Comparison of ENCODE assay signal across 14 cellular contexts in genomic region chr22:32850591-32851517, GRCh38. TPM values are rescaled to one million over a fixed set of nuclear protein-coding genes. Genes with fewer than 3 reads are reported as not detected.
DNase-seq lines count a peak whose midpoint lies in the region; ATAC-seq, FAIRE-seq and TF ChIP-seq lines count a peak whose summit lies in the region.
"Had no signal": no experiment of that assay in that cellular context is flagged by ENCODE, and none has a peak within 500 bp of the region (broad histone marks: within the 10 kb centered on the region; RNA-seq: fewer than 3 reads in every experiment).

No MANE protein-coding gene starts in this region.

- TF ChIP-seq CTCF in Peyer's patch (IDR thresholded peaks at IDR 0.05) = no peak
- no peak for TF ChIP-seq CTCF in mucosa of descending colon (IDR thresholded peaks at IDR 0.05)
- no peak for TF ChIP-seq CTCF in CD4-positive, alpha-beta T cell (IDR thresholded peaks at IDR 0.05)

- intact Hi-C loops in mucosa of descending colon (cut with DNase I, micrococcal nuclease) = no loop called here
- intact Hi-C loops in CD4-positive, alpha-beta T cell (cut with DNase I, micrococcal nuclease) = no loop called here

- H3K36me3 ChIP-seq in Peyer's patch = no peaks in the 10 kb centered on the region
- no peaks in the 10 kb centered on the region for H3K36me3 ChIP-seq in mucosa of descending colon (ENCODE audit: low read depth)

- H3K4me3 ChIP-seq in Peyer's patch (no peak overlapping the region), mucosa of descending colon (no peak overlapping the region)

- no peak overlapping the region for H3K27ac Mint-ChIP-seq in CD4-positive, alpha-beta T cell
- H3K27ac Mint-ChIP-seq: CD4-positive, CD25-positive, alpha-beta regulatory T cell had no signal

- no peak for TF ChIP-seq POLR2A in Peyer's patch (IDR thresholded peaks at IDR 0.05)
- no peak for TF ChIP-seq POLR2A in erythroblast (IDR thresholded peaks at IDR 0.05; ENCODE audit: low read length)

- POLR2A ChIA-PET in CD4-positive, alpha-beta T cell (lab: Charles Lee) = no interaction called here

- peaks cover 0 to 27% (median 2%) of the 10 kb centered on the region in 4 donors for H3K4me1 ChIP-seq in Peyer's patch
- no peaks in the 10 kb centered on the region for H3K4me1 ChIP-seq in mucosa of descending colon (ENCODE audit: low read depth)

- ATAC-seq in mucosa of descending colon = peak; percentile 24
- no peak for ATAC-seq in CD4-positive, alpha-beta T cell (ENCODE audit: poor library complexity)
- no peak for ATAC-seq in GM21723 (IDR thresholded peaks at IDR 0.05; ENCODE audit: unreplicated experiment)
- ATAC-seq: activated CD4-positive, CD25-positive, alpha-beta regulatory T cell treated with anti-CD3 and anti-CD28 coated beads, Interleukin-2, amount 50 U/mL, for 24 hours had no signal

- CTCF ChIA-PET in CD4-positive, alpha-beta T cell (lab: Charles Lee) = no interaction called here

- H3K27me3 Mint-ChIP-seq in CD4-positive, alpha-beta T cell = peaks cover 8% of the 10 kb centered on the region
- H3K27me3 Mint-ChIP-seq: CD4-positive, CD25-positive, alpha-beta regulatory T cell had no signal

- no peaks in the 10 kb centered on the region for H3K9me3 Mint-ChIP-seq in CD4-positive, alpha-beta T cell

- H3K4me3 Mint-ChIP-seq in CD4-positive, alpha-beta T cell = no peak overlapping the region
- H3K4me3 Mint-ChIP-seq: CD4-positive, CD25-positive, alpha-beta regulatory T cell had no signal

- peak in 1 of 3 donors; percentile 77 for DNase-seq in Peyer's patch
- DNase-seq in frontal cortex (ENCODE audit: low spot score in 2 of 2) = peak; percentile 29 to 35
- peak in 2 of 3 donors; percentile 54 to 65 for DNase-seq in mucosa of descending colon
- peak in 39 of 49 donors; percentile 11 to 74 (median 44) for DNase-seq in substantia nigra (lab: John Stamatoyannopoulos, UW)
- DNase-seq in LoVo (ENCODE audit: low spot score) = no peak
- no peak for DNase-seq in CD4-positive, alpha-beta T cell
- no peak for DNase-seq in erythroblast (lab: John Stamatoyannopoulos, UW)
- DNase-seq: activated effector memory CD4-positive, alpha-beta T cell treated with Interleukin-2 at 50 U/mL for 16 hours; CD4-positive, CD25-positive, alpha-beta regulatory T cell; effector CD8-positive, alpha-beta T cell; MV-4-11; NCI-H748 treated with DMSO at 0.1 percent for 48 hours had no signal

- H3K36me3 Mint-ChIP-seq in CD4-positive, alpha-beta T cell (ENCODE audit: low read depth) = no peaks in the 10 kb centered on the region
- H3K36me3 Mint-ChIP-seq: CD4-positive, CD25-positive, alpha-beta regulatory T cell had no signal

- H3K27ac ChIP-seq in Peyer's patch (peak overlapping the region in 3 of 4 donors; percentile 46 to 55 (median 53)), substantia nigra (ENCODE audit: low read depth, low read length, poor library complexity, severe bottlenecking) (peak overlapping the region; percentile 24)
- no peak overlapping the region for H3K27ac ChIP-seq in CD4-positive, alpha-beta T cell (ENCODE audit: low read depth, low read length)

- no peaks in the 10 kb centered on the region for H3K4me1 Mint-ChIP-seq in CD4-positive, alpha-beta T cell (ENCODE audit: low read depth)
- H3K4me1 Mint-ChIP-seq: CD4-positive, CD25-positive, alpha-beta regulatory T cell had no signal

- FAIRE-seq in frontal cortex (lab: Jason Lieb, UNC) = no peak

- H3K9me3 ChIP-seq in Peyer's patch = no peaks in the 10 kb centered on the region
- H3K9me3 ChIP-seq in mucosa of descending colon = no peaks in the 10 kb centered on the region
- no peaks in the 10 kb centered on the region for H3K9me3 ChIP-seq in CD4-positive, alpha-beta T cell (ENCODE audit: control insufficient read depth, low read length)

- no peaks in the 10 kb centered on the region for H3K27me3 ChIP-seq in Peyer's patch
- no peaks in the 10 kb centered on the region for H3K27me3 ChIP-seq in CD4-positive, alpha-beta T cell (ENCODE audit: control insufficient read depth, insufficient read depth, low read length)

RNA-seq across cellular contexts. Expression of gene TIMP3, which starts 49.3 kb away (rescaled TPM):
- 10 to 100 TPM; 40.1 to 93.3 (median 67.5) TPM for total RNA-seq in Peyer's patch
- 12.2 TPM for total RNA-seq in frontal cortex
- total RNA-seq in mucosa of descending colon = 100 to 1,000 TPM in 1 of 3 donors, 10 to 100 TPM in 2; 14.4 to 193 (median 49.1) TPM
- under 1 TPM in 1 of 2 experiments, not detected in 1; 0.06 TPM for total RNA-seq in CD4-positive, alpha-beta T cell

Comparison
In these comparisons a context has a peak if more than half of its experiments do, and no peak if none do; other contexts are left out.
1. DNase-seq: peak in frontal cortex (2 of 2), mucosa of descending colon (2 of 3) and substantia nigra (39 of 49); none in LoVo (single experiment), CD4-positive, alpha-beta T cell (0 of 10) and erythroblast (0 of 2).
2. RNA of gene TIMP3, which starts 49.3 kb away (total RNA-seq): 40.1 to 93.3 TPM in Peyer's patch, 14.4 to 193 TPM in mucosa of descending colon and 12.2 TPM in frontal cortex (single experiment); 0.06 TPM in CD4-positive, alpha-beta T cell; every median in the first group is over 10 times any median in the second.